14 cellular contexts compared by ENCODE assay signal in the genomic region with DNA sequence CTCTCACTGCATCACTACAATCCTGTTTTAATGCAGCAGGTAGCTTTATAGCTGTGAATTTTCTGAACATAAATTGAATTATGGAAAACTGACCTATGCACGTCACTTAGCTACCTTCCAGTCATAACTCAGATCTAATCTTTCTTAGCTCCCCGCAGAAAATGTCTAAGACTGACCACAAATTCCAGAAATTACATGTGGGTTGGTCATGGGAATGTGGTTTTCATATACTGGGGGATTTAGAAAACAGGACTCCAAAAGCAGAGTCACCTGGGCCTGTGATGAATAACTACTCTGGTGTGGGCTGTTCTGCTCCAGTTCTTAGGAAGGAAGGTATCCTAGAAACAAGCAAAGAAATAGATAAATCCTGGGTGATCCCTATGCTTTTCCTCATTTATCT.
A peak's percentile ranks its signal among the peaks of the same experiment; 100 is the strongest.
DNase-seq lines count a peak whose midpoint lies in the region; ATAC-seq and TF ChIP-seq lines count a peak whose summit lies in the region.
"Had no signal": no experiment of that assay in that cellular context is flagged by ENCODE, and none has a peak within 500 bp of the region (broad histone marks: within the 10 kb centered on the region; RNA-seq: fewer than 3 reads in every experiment).

No MANE protein-coding gene starts in this region.

- TF ChIP-seq CTCF in epithelial cell of esophagus (IDR thresholded peaks at IDR 0.05; ENCODE audit: insufficient read depth, low read depth, low read length, missing control alignments) = no peak
- no peak for TF ChIP-seq CTCF in osteoblast (IDR thresholded peaks at IDR 0.05; ENCODE audit: extremely low read depth, low read depth, low read length)
- TF ChIP-seq CTCF in suprapubic skin (IDR thresholded peaks at IDR 0.05) = no peak

- no peak for TF ChIP-seq POLR2A in suprapubic skin (IDR thresholded peaks at IDR 0.05)

- peaks cover 6% of the 10 kb centered on the region for H3K4me1 ChIP-seq in osteoblast (ENCODE audit: insufficient read depth, low read length)
- no peaks in the 10 kb centered on the region for H3K4me1 ChIP-seq in suprapubic skin
- H3K4me1 ChIP-seq: esophagus squamous epithelium had no signal

- DNase-seq in GM03348 (ENCODE audit: low spot score) = peak; percentile 78
- DNase-seq in RKO (ENCODE audit: low spot score) = peak; percentile 9
- DNase-seq in epithelial cell of esophagus (ENCODE audit: low read depth) = peak; percentile 45
- DNase-seq in osteoblast (ENCODE audit: insufficient read length, low spot score, missing footprints) = peak; percentile 6
- DNase-seq in stimulated activated CD4-positive, alpha-beta T cell treated with anti-CD3 and anti-CD28 coated beads, Interleukin-2, amount 100 ng/mL, for 48 hours = no peak
- no peak for DNase-seq in suprapubic skin (ENCODE audit: low spot score in 2 of 2)
- no peak for DNase-seq in HUDEP-2 (lab: John Stamatoyannopoulos, UW; ENCODE audit: unreplicated experiment in 76 of 76)
- DNase-seq: activated T-cell treated with anti-CD3 and anti-CD28 coated beads, Interleukin-2, amount 50 U/mL, for 4 hours; COR-L47; esophagus squamous epithelium; left cardiac atrium; SHP77 treated with DMSO at 0.1 percent for 48 hours had no signal

- H3K27me3 ChIP-seq in osteoblast (ENCODE audit: insufficient read depth, low read length) = no peaks in the 10 kb centered on the region
- no peaks in the 10 kb centered on the region for H3K27me3 ChIP-seq in suprapubic skin
- H3K27me3 ChIP-seq: esophagus squamous epithelium had no signal

- H2AFZ ChIP-seq in osteoblast (ENCODE audit: low read length) = no peak overlapping the region

- no peak for TF ChIP-seq EP300 in suprapubic skin (IDR thresholded peaks at IDR 0.05)

- 69% methylated on average over 2 of the region's 2 CpGs for WGBS in suprapubic skin

- H4K20me1 ChIP-seq in osteoblast (ENCODE audit: insufficient read depth, low read length) = no peaks in the 10 kb centered on the region

- H3K27ac ChIP-seq in osteoblast (ENCODE audit: low read depth, low read length) (peak overlapping the region; percentile 67), suprapubic skin (no peak overlapping the region)
- H3K27ac ChIP-seq: esophagus squamous epithelium had no signal

- no peak for ATAC-seq in HG03159 (IDR thresholded peaks at IDR 0.05; ENCODE audit: unreplicated experiment)
- ATAC-seq: activated T-cell treated with anti-CD3 and anti-CD28 coated beads, Interleukin-2, amount 50 U/mL, for 4 hours; left cardiac atrium; stimulated activated effector memory CD8-positive, alpha-beta T cell treated with anti-CD3 and anti-CD28 coated beads, Interleukin-12 subunit alpha, Interleukin-12 subunit beta, amount 100 ng/mL, for 72 hours had no signal

- no peak overlapping the region for H3K4me3 ChIP-seq in epithelial cell of esophagus (ENCODE audit: low read length)
- no peak overlapping the region for H3K4me3 ChIP-seq in osteoblast (ENCODE audit: insufficient read depth, low read length)
- no peak overlapping the region for H3K4me3 ChIP-seq in suprapubic skin
- H3K4me3 ChIP-seq: esophagus squamous epithelium had no signal

- no peaks in the 10 kb centered on the region for H3K79me2 ChIP-seq in osteoblast (ENCODE audit: insufficient read depth, low read length)

- H3K4me2 ChIP-seq in osteoblast (ENCODE audit: insufficient read depth, low read length) = peak overlapping the region; percentile 34

- no peaks in the 10 kb centered on the region for H3K36me3 ChIP-seq in osteoblast (ENCODE audit: insufficient read depth, low read length)
- no peaks in the 10 kb centered on the region for H3K36me3 ChIP-seq in suprapubic skin
- H3K36me3 ChIP-seq: esophagus squamous epithelium had no signal

- no peaks in the 10 kb centered on the region for H3K9me3 ChIP-seq in osteoblast (ENCODE audit: low read depth, low read length)
- no peaks in the 10 kb centered on the region for H3K9me3 ChIP-seq in suprapubic skin
- H3K9me3 ChIP-seq: esophagus squamous epithelium had no signal

Comparison
In these comparisons a context has a peak if more than half of its experiments do, and no peak if none do; other contexts are left out.
1. DNase-seq: peak in GM03348 (single experiment), RKO (single experiment), epithelial cell of esophagus (single experiment) and osteoblast (single experiment); none in stimulated activated CD4-positive, alpha-beta T cell treated with anti-CD3 and anti-CD28 coated beads, Interleukin-2, amount 100 ng/mL, for 48 hours (0 of 2), suprapubic skin (0 of 2) and HUDEP-2 (0 of 76).